Comparison of ENCODE assay signal across 1 cellular context in genomic region chr7:38147005-38147404, GRCh38.
TF ChIP-seq lines count a peak whose summit lies in the region.

No MANE protein-coding gene starts in this region.

TF ChIP-seq in GM23338, 12 proteins besides CTCF, POLR2A, EP300 and RAD21:
- no peak for TF ChIP-seq EZH2 (IDR thresholded peaks at IDR 0.05; ENCODE audit: low read depth, unreplicated experiment)
- TF ChIP-seq STAT1 (IDR thresholded peaks at IDR 0.05; ENCODE audit: unreplicated experiment), result no peak
- TF ChIP-seq ZNF114 (CRISPR knock-in tag; IDR thresholded peaks at IDR 0.05), result no peak
- no peak for TF ChIP-seq ZNF462 (CRISPR knock-in tag; IDR thresholded peaks at IDR 0.05)
- TF ChIP-seq NANOG (IDR thresholded peaks at IDR 0.05; ENCODE audit: borderline replicate concordance), result no peak
- TF ChIP-seq ETS1 (IDR thresholded peaks at IDR 0.05), result no peak
- TF ChIP-seq CREB1 (CRISPR knock-in tag; IDR thresholded peaks at IDR 0.05; ENCODE audit: low read depth), result no peak
TF ChIP-seq in GM23338: peak in this region for 0.
